Comparison of ENCODE assay signal across 10 cellular contexts in the genomic region with DNA sequence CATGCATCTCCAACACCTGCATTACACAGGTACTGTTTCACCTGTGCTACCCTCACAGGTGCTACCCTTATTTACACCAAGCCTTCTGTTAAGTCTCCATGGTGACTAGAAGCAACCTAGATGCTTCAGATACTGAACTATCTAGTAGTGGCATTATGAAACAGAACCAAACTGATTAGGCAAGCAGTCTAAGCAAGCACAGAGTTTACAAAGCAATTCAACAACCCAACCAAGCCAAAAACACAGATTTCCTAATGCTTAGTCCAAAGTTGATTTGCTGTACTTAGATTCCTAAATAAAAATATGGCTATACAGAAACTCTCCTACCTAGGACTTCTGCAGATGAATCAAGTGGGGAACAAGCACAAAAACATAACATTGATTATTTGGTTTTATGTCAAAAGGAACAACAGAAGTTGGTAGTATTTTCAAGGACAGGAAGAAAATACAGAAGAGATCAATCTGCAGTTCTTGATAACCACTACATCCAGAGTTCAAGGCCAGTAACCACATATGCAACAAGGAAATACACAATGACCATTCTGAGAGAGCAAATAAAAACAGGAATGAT. TPM values are rescaled to one million over a fixed set of nuclear protein-coding genes. Genes with fewer than 3 reads are reported as not detected.
A peak's percentile ranks its signal among the peaks of the same experiment; 100 is the strongest.
DNase-seq lines count a peak whose midpoint lies in the region; ATAC-seq, FAIRE-seq and TF ChIP-seq lines count a peak whose summit lies in the region.
"Had no signal": no experiment of that assay in that cellular context is flagged by ENCODE, and none has a peak within 500 bp of the region (broad histone marks: within the 10 kb centered on the region; RNA-seq: fewer than 3 reads in every experiment).

No MANE protein-coding gene starts in this region.

- H3K36me3 ChIP-seq in left ventricle myocardium inferior (no peaks in the 10 kb centered on the region), HepG2 (replicated peaks in 1 of 2; ENCODE audit: control insufficient read depth in 1 of 2, insufficient read depth in 2 of 2, low read length in 2 of 2) (peaks cover 1 to 5% of the 10 kb centered on the region in 2 experiments; a peak in 2 of 5 replicates), upper lobe of right lung (peaks cover 15% of the 10 kb centered on the region)

- peak overlapping the region; percentile 14 for H3K4me3 Mint-ChIP-seq in activated CD8-positive, alpha-beta T cell treated with anti-CD3 and anti-CD28 coated beads, Interleukin-2, amount 10 ng/mL, durations not matched to agents 7 days and 5 days

- TF ChIP-seq EP300 in HepG2 (IDR thresholded peaks at IDR 0.05; ENCODE audit: low read depth in 2 of 2, low read length in 2 of 2): peak in 1 of 2 experiments; percentile 58; a peak in 1 of 4 replicates
- no peak for TF ChIP-seq EP300 in HepG2 (CRISPR knock-in tag; IDR thresholded peaks at IDR 0.05; ENCODE audit: borderline replicate concordance)

- POLR2A ChIA-PET in activated CD8-positive, alpha-beta T cell treated with anti-CD3 and anti-CD28 coated beads, Interleukin-2, amount 10 ng/mL, durations not matched to agents 7 days and 5 days (lab: Charles Lee): no interaction called here
- POLR2A ChIA-PET in HepG2 (lab: Yijun Ruan, JAX): interaction anchor here (1.1 to 2.9 kb wide), 2 partner anchors 15 to 27 kb away, joined by 3 to 17 read pairs; no protein-coding TSS in a partner anchor

- H3K27me3 ChIP-seq in left ventricle myocardium inferior (ENCODE audit: low read depth) (no peaks in the 10 kb centered on the region), HepG2 (ENCODE audit: control insufficient read depth in 1 of 2, insufficient read depth in 2 of 2, low read length in 2 of 2) (no peaks in the 10 kb centered on the region; a peak in 1 of 5 replicates), upper lobe of right lung (no peaks in the 10 kb centered on the region)

- FAIRE-seq in HepG2 (lab: Jason Lieb, UNC): peak; percentile 39

- intact Hi-C loops in left ventricle myocardium inferior (cut with micrococcal nuclease): no loop called here
- intact Hi-C loops in left cardiac atrium (cut with DNase I): no loop called here
- intact Hi-C loops in HepG2 (cut with micrococcal nuclease; ENCODE audit: unreplicated experiment): loop anchor here (2.0 to 10.0 kb wide), 2 partner anchors 42 to 538 kb away; partner anchors contain the start of gene FAM200B
- intact Hi-C loops in upper lobe of right lung (cut with DNase I): no loop called here

- H3K79me2 ChIP-seq in HepG2 (ENCODE audit: insufficient read depth, low read length): peaks cover 81% of the 10 kb centered on the region

- H3K4me2 ChIP-seq in HepG2 (ENCODE audit: low read depth, low read length): peak overlapping the region; percentile 87

- peaks cover 48% of the 10 kb centered on the region for H3K4me1 Mint-ChIP-seq in activated CD8-positive, alpha-beta T cell treated with anti-CD3 and anti-CD28 coated beads, Interleukin-2, amount 10 ng/mL, durations not matched to agents 7 days and 5 days (ENCODE audit: low read depth)

- no peak for TF ChIP-seq CTCF in left ventricle myocardium inferior (IDR thresholded peaks at IDR 0.05; ENCODE audit: borderline replicate concordance)
- TF ChIP-seq CTCF in HepG2 (CRISPR knock-in tag; IDR thresholded peaks at IDR 0.05): no peak
- no peak for TF ChIP-seq CTCF in upper lobe of right lung (IDR thresholded peaks at IDR 0.05)

- H2AFZ ChIP-seq in HepG2 (ENCODE audit: low read length): no peak overlapping the region

- no peak for TF ChIP-seq RAD21 in HepG2 (CRISPR knock-in tag; IDR thresholded peaks at IDR 0.05)

- in situ Hi-C loops in HepG2 (cut with HindIII; ENCODE audit: extremely low pct_ligation_motif_present, low pct_unique_long_range_greater_than_20kb): no loop called here

- peak overlapping the region; percentile 80; the same call in 1 of the 2 replicates for H3K9ac ChIP-seq in HepG2 (ENCODE audit: insufficient read depth, low read depth, low read length)

- H4K20me1 ChIP-seq in HepG2 (ENCODE audit: insufficient read depth, low read length): peaks cover 21% of the 10 kb centered on the region

- no peaks in the 10 kb centered on the region for H3K9me3 Mint-ChIP-seq in activated CD8-positive, alpha-beta T cell treated with anti-CD3 and anti-CD28 coated beads, Interleukin-2, amount 10 ng/mL, durations not matched to agents 7 days and 5 days (ENCODE audit: insufficient read depth)

- peak overlapping the region; percentile 90 for H3K4me3 ChIP-seq in left ventricle myocardium inferior
- H3K4me3 ChIP-seq in HepG2 (replicated peaks in 1 of 3; ENCODE audit: insufficient read depth in 1 of 3, low read depth in 2 of 3, low read length in 3 of 3): peak overlapping the region; percentile 28 to 94 (median 86); a peak in 5 of 6 replicates
- peak overlapping the region; percentile 83 for H3K4me3 ChIP-seq in upper lobe of right lung

- H3K9me3 ChIP-seq in left ventricle myocardium inferior (replicated peaks) (no peaks in the 10 kb centered on the region), HepG2 (ENCODE audit: low read length) (no peaks in the 10 kb centered on the region), upper lobe of right lung (no peaks in the 10 kb centered on the region)
- H3K9me3 ChIP-seq: Caco-2 had no signal

- H3K36me3 Mint-ChIP-seq in activated CD8-positive, alpha-beta T cell treated with anti-CD3 and anti-CD28 coated beads, Interleukin-2, amount 10 ng/mL, durations not matched to agents 7 days and 5 days (ENCODE audit: low read depth): peaks cover 32% of the 10 kb centered on the region

- ATAC-seq in left cardiac atrium: no peak
- no peak for ATAC-seq in activated CD8-positive, alpha-beta T cell treated with anti-CD3 and anti-CD28 coated beads, Interleukin-2, amount 10 ng/mL, durations not matched to agents 7 days and 5 days
- ATAC-seq in HepG2: peak; percentile 63
- peak; percentile 53 for ATAC-seq in upper lobe of right lung
- ATAC-seq in GM19463 (IDR thresholded peaks at IDR 0.05; ENCODE audit: unreplicated experiment): no peak
- ATAC-seq in GM19452 (IDR thresholded peaks at IDR 0.05; ENCODE audit: unreplicated experiment): no peak

- no TSS peak for BruUV-seq in HepG2 (replicated peaks; lab: Mats Ljungman, UMichigan)

- H3K27ac ChIP-seq in left ventricle myocardium inferior (replicated peaks): peak overlapping the region; percentile 99
- H3K27ac ChIP-seq in HepG2 (ENCODE audit: extremely low read length, insufficient read depth, low read length): peak overlapping the region; percentile 70
- H3K27ac ChIP-seq in upper lobe of right lung: peak overlapping the region; percentile 53

- TF ChIP-seq POLR2A in HepG2 (IDR thresholded peaks at IDR 0.05; ENCODE audit: insufficient read depth in 1 of 2, low read depth in 2 of 2, low read length in 2 of 2): no peak

- no peaks in the 10 kb centered on the region for H3K27me3 Mint-ChIP-seq in activated CD8-positive, alpha-beta T cell treated with anti-CD3 and anti-CD28 coated beads, Interleukin-2, amount 10 ng/mL, durations not matched to agents 7 days and 5 days (ENCODE audit: low read depth)

- CTCF ChIA-PET in activated CD8-positive, alpha-beta T cell treated with anti-CD3 and anti-CD28 coated beads, Interleukin-2, amount 10 ng/mL, durations not matched to agents 7 days and 5 days (lab: Charles Lee): interaction anchor here (1.7 to 2.9 kb wide), 2 partner anchors 17 to 23 kb away, joined by 10 to 13 read pairs; no protein-coding TSS in a partner anchor
- CTCF ChIA-PET in HepG2 (lab: Yijun Ruan, JAX; ENCODE audit: low intra/inter-chr PET ratio, low total read pairs): no interaction called here

- H3K4me1 ChIP-seq in left ventricle myocardium inferior: peaks cover 83% of the 10 kb centered on the region
- H3K4me1 ChIP-seq in HepG2 (ENCODE audit: insufficient read depth, low read length): peaks cover 37% of the 10 kb centered on the region
- H3K4me1 ChIP-seq in upper lobe of right lung: peaks cover 40% of the 10 kb centered on the region

- peak overlapping the region; percentile 19 for H3K27ac Mint-ChIP-seq in activated CD8-positive, alpha-beta T cell treated with anti-CD3 and anti-CD28 coated beads, Interleukin-2, amount 10 ng/mL, durations not matched to agents 7 days and 5 days

- no peak for DNase-seq in left ventricle myocardium inferior
- DNase-seq in left cardiac atrium: no peak
- no peak for DNase-seq in activated CD8-positive, alpha-beta T cell treated with anti-CD3 and anti-CD28 coated beads, Interleukin-2, amount 10 ng/mL, durations not matched to agents 7 days and 5 days
- DNase-seq in HepG2 (ENCODE audit: low spot score): peak; percentile 77
- no peak for DNase-seq in upper lobe of right lung
- DNase-seq in SIG-M5 (lab: John Stamatoyannopoulos, UW): no peak
- DNase-seq: Caco-2, SHP77 treated with DMSO at 0.1 percent for 48 hours had no signal

TF ChIP-seq in HepG2, 621 proteins besides CTCF, POLR2A, EP300 and RAD21 (continues in another document):
- TF ChIP-seq NFE2L2 (IDR thresholded peaks at IDR 0.05; ENCODE audit: low read length) (no peak), ZNF891 (CRISPR knock-in tag; IDR thresholded peaks at IDR 0.05) (no peak)

RNA-seq across cellular contexts. Expression of gene TAPT1, which starts 3.2 kb away (rescaled TPM):
- total RNA-seq in left ventricle myocardium inferior (35.3 TPM), left cardiac atrium (10 to 100 TPM; 35.9 to 39.9 TPM), HepG2 (2016; rRNA removed; fragmentation: Illumina TruSeq; extraction: Trizol) (16.3 and 24.5 TPM in 2 replicates), upper lobe of right lung (66.5 TPM)
- total RNA-seq in activated CD8-positive, alpha-beta T cell treated with anti-CD3 and anti-CD28 coated beads, Interleukin-2, amount 10 ng/mL, durations not matched to agents 7 days and 5 days: 10 to 100 TPM; 31.9 to 34.3 TPM
- total RNA-seq in HepG2 (2016; cell fraction: cytosol; rRNA removed; fragmentation: Illumina TruSeq; extraction: Trizol; ENCODE audit: low read depth): 3.1 and 5.0 TPM in 2 replicates
- total RNA-seq in HepG2 (2016; cell fraction: insoluble cytoplasmic fraction; rRNA removed; fragmentation: Illumina TruSeq; extraction: Trizol): 11.6 and 24.9 TPM in 2 replicates
- 10.7 and 11.1 TPM in 2 replicates for total RNA-seq in HepG2 (2016; cell fraction: membrane; rRNA removed; fragmentation: Illumina TruSeq; extraction: Trizol)
- total RNA-seq in HepG2 (2016; cell fraction: nucleus; rRNA removed; fragmentation: Illumina TruSeq; extraction: Trizol): 37.3 and 37.6 TPM in 2 replicates
- polyA plus RNA-seq in HepG2 (2011; rRNA removed): 23.3 and 25.3 TPM in 2 replicates
- 8.3 and 13.6 TPM in 2 replicates for polyA plus RNA-seq in HepG2 (2011; cell fraction: cytosol; rRNA removed)
- polyA plus RNA-seq in HepG2 (2011; cell fraction: nucleus; rRNA removed): 30.6 and 35.1 TPM in 2 replicates
- 19.8 and 24.0 TPM in 2 replicates for polyA plus RNA-seq in HepG2 (2012)
- polyA plus RNA-seq in HepG2 (2016; cell fraction: cytosol; fragmentation: Illumina TruSeq; extraction: Trizol; ENCODE audit: low read depth): 2.9 and 3.6 TPM in 2 replicates
- 10.6 and 12.6 TPM in 2 replicates for polyA plus RNA-seq in HepG2 (2016; cell fraction: insoluble cytoplasmic fraction; fragmentation: Illumina TruSeq; extraction: Trizol; ENCODE audit: low read depth)
- 6.8 and 7.3 TPM in 2 replicates for polyA plus RNA-seq in HepG2 (2016; cell fraction: membrane; fragmentation: Illumina TruSeq; extraction: Trizol; ENCODE audit: low read depth)
- 51.8 and 52.9 TPM in 2 replicates for polyA plus RNA-seq in HepG2 (2016; cell fraction: nucleus; fragmentation: Illumina TruSeq; extraction: Trizol; ENCODE audit: insufficient read depth, low read depth)
- polyA minus RNA-seq in HepG2 (2011; rRNA and poly(A)+ RNA removed; ENCODE audit: low replicate concordance): 15.2 and 37.2 TPM in 2 replicates
- polyA minus RNA-seq in HepG2 (2011; cell fraction: cytosol; rRNA and poly(A)+ RNA removed): 17.0 and 19.9 TPM in 2 replicates
- 102 TPM in 2 replicates for polyA minus RNA-seq in HepG2 (2011; cell fraction: nucleus; rRNA and poly(A)+ RNA removed)

Comparison
In these comparisons a context has a peak if more than half of its experiments do, and no peak if none do; other contexts are left out.
1. ATAC-seq: peak in HepG2 (single experiment) and upper lobe of right lung (single experiment); none in left cardiac atrium (0 of 2), activated CD8-positive, alpha-beta T cell treated with anti-CD3 and anti-CD28 coated beads, Interleukin-2, amount 10 ng/mL, durations not matched to agents 7 days and 5 days (single experiment), GM19463 (single experiment) and GM19452 (single experiment).
2. Peak in every context shown above with its lines, with median percentiles within 50 percentile points of each other: H3K27ac ChIP-seq and H3K4me3 ChIP-seq.